Comparison of ENCODE assay signal across 8 cellular contexts in genomic region chr7:79272066-79272669, GRCh38.
DNase-seq lines count a peak whose midpoint lies in the region; ATAC-seq and TF ChIP-seq lines count a peak whose summit lies in the region.

No MANE protein-coding gene starts in this region.

- DNase-seq in COR-L47 (lab: John Stamatoyannopoulos, UW) (peak; percentile 19), SK-MEL-5 (ENCODE audit: low read depth, low spot score) (peak; percentile 79), uterus (no peak), nucleus accumbens (lab: John Stamatoyannopoulos, UW) (no peak), retina (no peak)
- DNase-seq in Jurkat, Clone E6-1 (ENCODE audit: low read depth, low spot score) = peak; percentile 9

- no peak for TF ChIP-seq EP300 in gastroesophageal sphincter (IDR thresholded peaks at IDR 0.05)

- H3K27me3 ChIP-seq in gastroesophageal sphincter = no peaks in the 10 kb centered on the region
- H3K27me3 ChIP-seq in uterus = no peaks in the 10 kb centered on the region

- TF ChIP-seq POLR2A in gastroesophageal sphincter (IDR thresholded peaks at IDR 0.05) (no peak), uterus (IDR thresholded peaks at IDR 0.05) (no peak)

- ATAC-seq in GM19452 (IDR thresholded peaks at IDR 0.05; ENCODE audit: unreplicated experiment) = peak; percentile 78
- no peak for ATAC-seq in gastroesophageal sphincter

- H3K36me3 ChIP-seq in gastroesophageal sphincter (no peaks in the 10 kb centered on the region), uterus (no peaks in the 10 kb centered on the region)

- intact Hi-C loops in uterus (cut with DNase I; ENCODE audit: low total_unique reads) = no loop called here

- 34 to 37% methylated on average over 4 of the region's 4 CpGs for WGBS in gastroesophageal sphincter (ENCODE audit: low coverage in 1 of 2), 2 donors

- H3K4me3 ChIP-seq in Jurkat, Clone E6-1 (ENCODE audit: low read length) = no peak overlapping the region
- H3K4me3 ChIP-seq in gastroesophageal sphincter = no peak overlapping the region
- no peak overlapping the region for H3K4me3 ChIP-seq in uterus

- H3K9me3 ChIP-seq in gastroesophageal sphincter (no peaks in the 10 kb centered on the region), uterus (no peaks in the 10 kb centered on the region)

- peak; percentile 47 to 60 (median 53) for TF ChIP-seq CTCF in gastroesophageal sphincter (IDR thresholded peaks at IDR 0.05)
- TF ChIP-seq CTCF in uterus (IDR thresholded peaks at IDR 0.05) = peak in 3 of 4 experiments; percentile 11 to 47 (median 35)

- H3K27ac ChIP-seq in gastroesophageal sphincter = no peak overlapping the region
- no peak overlapping the region for H3K27ac ChIP-seq in uterus

- H3K4me1 ChIP-seq in gastroesophageal sphincter (no peaks in the 10 kb centered on the region), uterus (no peaks in the 10 kb centered on the region)

- in situ Hi-C loops in SK-MEL-5 (cut with HindIII; ENCODE audit: low pct_unique_long_range_greater_than_20kb, low sequenced_read_pairs) = no loop called here

Comparison
In these comparisons a context has a peak if more than half of its experiments do, and no peak if none do; other contexts are left out.
1. DNase-seq: peak in COR-L47 (single experiment), Jurkat, Clone E6-1 (single experiment) and SK-MEL-5 (single experiment); none in uterus (0 of 2), nucleus accumbens (0 of 56) and retina (single experiment).